In the genomic region with DNA sequence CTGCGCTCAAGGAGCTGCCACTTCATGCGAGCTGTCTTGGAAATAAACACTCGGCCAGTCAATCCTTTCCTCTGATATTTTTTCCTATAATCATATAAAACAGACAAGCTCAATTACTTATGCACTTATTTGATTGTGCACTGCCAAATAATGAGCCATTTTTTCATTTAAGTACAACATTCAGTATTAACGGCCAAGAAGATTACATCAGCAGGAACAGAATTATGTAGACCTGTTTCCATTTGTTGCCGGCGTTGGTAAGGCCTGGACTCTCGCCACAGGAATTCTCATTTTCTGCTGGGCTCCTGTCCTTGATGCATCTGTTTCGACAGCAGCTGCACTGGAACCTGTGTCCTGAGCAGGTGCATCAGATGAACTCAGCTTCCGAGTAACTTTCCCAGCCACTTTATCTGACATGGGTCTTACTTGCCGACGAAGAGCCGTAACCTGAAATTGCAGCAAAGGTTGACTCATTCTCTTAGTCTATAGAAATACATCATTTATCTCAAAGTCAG, we compare ENCODE assay signal across 18 cellular contexts.
"Had no signal": no experiment of that assay in that cellular context is flagged by ENCODE, and none has a peak within 500 bp of the region (broad histone marks: within the 10 kb centered on the region; RNA-seq: fewer than 3 reads in every experiment).

No MANE protein-coding gene starts in this region.

- H3K27me3 Mint-ChIP-seq: activated CD4-positive, alpha-beta T cell treated with anti-CD3 and anti-CD28 coated beads, Interleukin-2, amount 10 ng/mL, durations not matched to agents 24 days and 14 days had no signal

- H3K4me3 Mint-ChIP-seq: nephron had no signal

- H3K4me1 ChIP-seq: esophagus squamous epithelium, thyroid gland, uterus had no signal

- H3K9me3 ChIP-seq: esophagus squamous epithelium, heart right ventricle, thyroid gland, uterus had no signal

- H3K9me3 Mint-ChIP-seq: activated CD4-positive, alpha-beta T cell treated with anti-CD3 and anti-CD28 coated beads, Interleukin-2, amount 10 ng/mL, durations not matched to agents 24 days and 14 days; activated naive CD4-positive, alpha-beta T cell treated with anti-CD3 and anti-CD28 coated beads, Interleukin-2, amount 50 U/mL, for 72 hours; activated T-cell treated with anti-CD3 and anti-CD28 coated beads, Interleukin-2, amount 50 U/mL, for 72 hours; nephron had no signal

- H3K27ac Mint-ChIP-seq: activated CD4-positive, alpha-beta T cell treated with anti-CD3 and anti-CD28 coated beads, Interleukin-2, amount 10 ng/mL, durations not matched to agents 24 days and 14 days; nephron had no signal

- ATAC-seq: activated naive CD4-positive, alpha-beta T cell treated with anti-CD3 and anti-CD28 coated beads, Interleukin-2, amount 50 U/mL, for 72 hours; activated T-cell treated with anti-CD3 and anti-CD28 coated beads, Interleukin-2, amount 50 U/mL, for 72 hours; heart right ventricle had no signal

- H3K4me1 Mint-ChIP-seq: nephron had no signal

- H3K27ac ChIP-seq: esophagus squamous epithelium, heart right ventricle, thyroid gland, uterus had no signal

- H3K36me3 ChIP-seq: thyroid gland, uterus had no signal

- DNase-seq: activated CD4-positive, alpha-beta T cell treated with anti-CD3 and anti-CD28 coated beads, Interleukin-2, amount 10 ng/mL, durations not matched to agents 24 days and 14 days; activated gamma-delta T cell treated with Interleukin-2 at 50 U/mL for 16 hours; activated T-cell treated with anti-CD3 and anti-CD28 coated beads, Interleukin-2, amount 50 U/mL, for 72 hours; amniotic stem cell; dermis blood vessel endothelial cell; effector memory CD4-positive, alpha-beta T cell; esophagus squamous epithelium; heart right ventricle; mesendoderm; nucleus accumbens; stimulated activated CD4-positive, alpha-beta T cell treated with anti-CD3 and anti-CD28 coated beads, Interleukin-12 subunit alpha, Interleukin-12 subunit beta, amount 100 ng/mL, for 4 hours; stimulated activated CD4-positive, alpha-beta T cell treated with anti-CD3 and anti-CD28 coated beads, Interleukin-1b, Interleukin-23, amount 100 ng/mL, for 48 hours; stimulated activated CD8-positive, alpha-beta memory T cell treated with anti-CD3 and anti-CD28 coated beads, Interleukin-4, amount 100 ng/mL, for 48 hours; stimulated activated naive CD4-positive, alpha-beta T cell treated with Interleukin-2 at 50 U/mL for 16 hours; thyroid gland; uterus had no signal

- H3K27me3 ChIP-seq: esophagus squamous epithelium, heart right ventricle, thyroid gland, uterus had no signal

- H3K4me3 ChIP-seq: esophagus squamous epithelium, heart right ventricle, thyroid gland, uterus had no signal
